Comparison of ENCODE assay signal across 10 cellular contexts in genomic region chr4:53592686-53593641, GRCh38. TPM values are rescaled to one million over a fixed set of nuclear protein-coding genes. Genes with fewer than 3 reads are reported as not detected.
DNase-seq lines count a peak whose midpoint lies in the region; ATAC-seq and TF ChIP-seq lines count a peak whose summit lies in the region.
"Had no signal": no experiment of that assay in that cellular context is flagged by ENCODE, and none has a peak within 500 bp of the region (broad histone marks: within the 10 kb centered on the region; RNA-seq: fewer than 3 reads in every experiment).

No MANE protein-coding gene starts in this region.

- H3K9me3 ChIP-seq in PC-3 (ENCODE audit: low read length) = no peaks in the 10 kb centered on the region
- no peaks in the 10 kb centered on the region for H3K9me3 ChIP-seq in ovary
- H3K9me3 ChIP-seq in naive thymus-derived CD4-positive, alpha-beta T cell (ENCODE audit: control insufficient read depth in 2 of 3, low read length in 3 of 3) = no peaks in the 10 kb centered on the region

- no peaks in the 10 kb centered on the region for H4K20me1 ChIP-seq in PC-3 (ENCODE audit: low read length)

- ATAC-seq in PC-3 (no peak), HG03378 (IDR thresholded peaks at IDR 0.05; ENCODE audit: unreplicated experiment) (no peak), HG02938 (IDR thresholded peaks at IDR 0.05; ENCODE audit: unreplicated experiment) (no peak)
- ATAC-seq in naive thymus-derived CD4-positive, alpha-beta T cell = no peak
- ATAC-seq in stimulated activated memory B cell treated with anti-CD40 and anti-IgM and Interleukin-4, amounts not matched to agents 10 μg/mL and 1 μg/mL and 100 μg/mL, for 72 hours = no peak

- H3K36me3 Mint-ChIP-seq in naive thymus-derived CD4-positive, alpha-beta T cell = no peaks in the 10 kb centered on the region
- no peaks in the 10 kb centered on the region for H3K36me3 Mint-ChIP-seq in stimulated activated memory B cell treated with anti-CD40 and anti-IgM and Interleukin-4, amounts not matched to agents 10 μg/mL and 1 μg/mL and 100 μg/mL, for 72 hours

- TF ChIP-seq CTCF in GM12864 (IDR thresholded peaks at IDR 0.05; ENCODE audit: low read depth, low read length, missing control alignments) (no peak), PC-3 (conservative IDR thresholded peaks at IDR 0.05; ENCODE audit: low read depth, low read length) (no peak), ovary (IDR thresholded peaks at IDR 0.05) (no peak)

- H3K27me3 ChIP-seq in PC-3 (ENCODE audit: low read length) (no peaks in the 10 kb centered on the region), ovary (no peaks in the 10 kb centered on the region)
- H3K27me3 ChIP-seq in naive thymus-derived CD4-positive, alpha-beta T cell (ENCODE audit: control insufficient read depth in 2 of 2, insufficient read depth in 2 of 2, low read length in 2 of 2) = peaks cover 0 to 7% of the 10 kb centered on the region in 2 donors

- no peak for TF ChIP-seq EP300 in ovary (IDR thresholded peaks at IDR 0.05)

- BruUV-seq in PC-3 (replicated peaks; lab: Mats Ljungman, UMichigan) = no TSS peak

- H3K9me3 Mint-ChIP-seq in naive thymus-derived CD4-positive, alpha-beta T cell = peaks cover 0 to 1% (median 0%) of the 10 kb centered on the region in 11 donors
- no peaks in the 10 kb centered on the region for H3K9me3 Mint-ChIP-seq in stimulated activated memory B cell treated with anti-CD40 and anti-IgM and Interleukin-4, amounts not matched to agents 10 μg/mL and 1 μg/mL and 100 μg/mL, for 72 hours
- H3K9me3 Mint-ChIP-seq: stimulated activated naive CD8-positive, alpha-beta T cell treated with anti-CD3 and anti-CD28 coated beads, Interleukin-15, Interleukin-2, amounts not matched to agents 100 ng/mL and 50 ng/mL, for 24 hours had no signal

- peaks cover 0 to 13% (median 9%) of the 10 kb centered on the region in 7 donors for H3K4me1 Mint-ChIP-seq in naive thymus-derived CD4-positive, alpha-beta T cell
- H3K4me1 Mint-ChIP-seq in stimulated activated memory B cell treated with anti-CD40 and anti-IgM and Interleukin-4, amounts not matched to agents 10 μg/mL and 1 μg/mL and 100 μg/mL, for 72 hours = peaks cover 8% of the 10 kb centered on the region

- 39 to 57% (median 57%) methylated on average over 21 of the region's 21 CpGs for WGBS in ovary, 3 donors

- no peaks in the 10 kb centered on the region for H3F3A ChIP-seq in PC-3 (ENCODE audit: low read length, unreplicated experiment)

- no peak for TF ChIP-seq POLR2A in ovary (IDR thresholded peaks at IDR 0.05)

- H3K27ac ChIP-seq in PC-3 (ENCODE audit: low read length) (no peak overlapping the region), ovary (no peak overlapping the region)
- H3K27ac ChIP-seq in naive thymus-derived CD4-positive, alpha-beta T cell (ENCODE audit: low read depth, low read length) = no peak overlapping the region
- H3K27ac ChIP-seq: HL-60 had no signal

- H3K79me2 ChIP-seq in PC-3 (ENCODE audit: low read length) = no peaks in the 10 kb centered on the region

- no peaks in the 10 kb centered on the region for H3K9me2 ChIP-seq in PC-3 (replicated peaks; ENCODE audit: low read length)

- H3K4me3 ChIP-seq in GM12864 (ENCODE audit: low read depth, low read length) (peak overlapping the region; percentile 11; the same call in 1 of the 2 replicates), PC-3 (ENCODE audit: low read length) (no peak overlapping the region), ovary (no peak overlapping the region)
- H3K4me3 ChIP-seq in naive thymus-derived CD4-positive, alpha-beta T cell (ENCODE audit: low read length) = no peak overlapping the region

- no peak for DNase-seq in GM12864 (ENCODE audit: low read depth)
- no peak for DNase-seq in PC-3
- DNase-seq in glomerular visceral epithelial cell (ENCODE audit: extremely low spot score) = peak; percentile 11
- peak; percentile 46 to 69 (median 66) for DNase-seq in ovary
- DNase-seq in naive thymus-derived CD4-positive, alpha-beta T cell = no peak

- H2AFZ ChIP-seq in PC-3 (ENCODE audit: low read length) = peak overlapping the region; percentile 92; the same call in 1 of the 2 replicates

- H3K36me3 ChIP-seq in PC-3 (ENCODE audit: low read depth, low read length) (no peaks in the 10 kb centered on the region), ovary (no peaks in the 10 kb centered on the region)
- no peaks in the 10 kb centered on the region for H3K36me3 ChIP-seq in naive thymus-derived CD4-positive, alpha-beta T cell (ENCODE audit: control insufficient read depth in 2 of 3, insufficient read depth in 3 of 3, low read length in 3 of 3)

- peaks cover 17% of the 10 kb centered on the region for H3K4me1 ChIP-seq in PC-3 (ENCODE audit: insufficient read depth, low read length)
- H3K4me1 ChIP-seq in ovary (ENCODE audit: insufficient read depth) = peaks cover 2% of the 10 kb centered on the region
- H3K4me1 ChIP-seq in naive thymus-derived CD4-positive, alpha-beta T cell (ENCODE audit: control insufficient read depth in 2 of 2, insufficient read depth in 2 of 2, low read length in 2 of 2) = no peaks in the 10 kb centered on the region

- intact Hi-C loops in PC-3 (cut with micrococcal nuclease) (no loop called here), ovary (cut with DNase I) (no loop called here)
- intact Hi-C loops in naive thymus-derived CD4-positive, alpha-beta T cell (cut with micrococcal nuclease) = no loop called here

- no peak overlapping the region for H3K4me3 Mint-ChIP-seq in naive thymus-derived CD4-positive, alpha-beta T cell
- H3K4me3 Mint-ChIP-seq in stimulated activated memory B cell treated with anti-CD40 and anti-IgM and Interleukin-4, amounts not matched to agents 10 μg/mL and 1 μg/mL and 100 μg/mL, for 72 hours = no peak overlapping the region
- H3K4me3 Mint-ChIP-seq: stimulated activated naive CD8-positive, alpha-beta T cell treated with anti-CD3 and anti-CD28 coated beads, Interleukin-15, Interleukin-2, amounts not matched to agents 100 ng/mL and 50 ng/mL, for 24 hours had no signal

- H3K27me3 Mint-ChIP-seq in naive thymus-derived CD4-positive, alpha-beta T cell = peaks cover 33 to 65% (median 51%) of the 10 kb centered on the region in 5 donors
- H3K27me3 Mint-ChIP-seq in stimulated activated memory B cell treated with anti-CD40 and anti-IgM and Interleukin-4, amounts not matched to agents 10 μg/mL and 1 μg/mL and 100 μg/mL, for 72 hours = peaks cover 67% of the 10 kb centered on the region

- no peak overlapping the region for H3K9ac ChIP-seq in PC-3 (ENCODE audit: low read length)

- POLR2A ChIA-PET in PC-3 (lab: Charles Lee; ENCODE audit: unreplicated experiment) = no interaction called here
- POLR2A ChIA-PET in naive thymus-derived CD4-positive, alpha-beta T cell (lab: Charles Lee) = no interaction called here

- no peak overlapping the region for H3K27ac Mint-ChIP-seq in naive thymus-derived CD4-positive, alpha-beta T cell
- no peak overlapping the region for H3K27ac Mint-ChIP-seq in stimulated activated memory B cell treated with anti-CD40 and anti-IgM and Interleukin-4, amounts not matched to agents 10 μg/mL and 1 μg/mL and 100 μg/mL, for 72 hours
- H3K27ac Mint-ChIP-seq: stimulated activated naive CD8-positive, alpha-beta T cell treated with anti-CD3 and anti-CD28 coated beads, Interleukin-15, Interleukin-2, amounts not matched to agents 100 ng/mL and 50 ng/mL, for 24 hours had no signal

- CTCF ChIA-PET in PC-3 (lab: Charles Lee) = no interaction called here
- CTCF ChIA-PET in naive thymus-derived CD4-positive, alpha-beta T cell (lab: Charles Lee) = no interaction called here

- peak overlapping the region; percentile 89; the same call in 1 of the 2 replicates for H3K4me2 ChIP-seq in PC-3 (ENCODE audit: low read length)

RNA-seq across cellular contexts. Expression of gene LNX1, which starts 1.7 kb away (rescaled TPM):
- 2.8 and 3.0 TPM in 2 replicates for total RNA-seq in PC-3 (2014; rRNA removed)
- 1 to 10 TPM in 4 of 7 donors, under 1 TPM in 3; 0.35 to 4.4 (median 1.5) TPM for total RNA-seq in ovary
- polyA plus RNA-seq in ovary = 1 to 10 TPM; 1.0 to 2.2 TPM
- not detected for total RNA-seq in naive thymus-derived CD4-positive, alpha-beta T cell
- polyA plus RNA-seq in naive thymus-derived CD4-positive, alpha-beta T cell = under 1 TPM; 0.09 to 0.48 TPM

Comparison
In these comparisons a context has a peak if more than half of its experiments do, and no peak if none do; other contexts are left out.
1. DNase-seq: peak in glomerular visceral epithelial cell (single experiment) and ovary (5 of 5); none in GM12864 (single experiment), PC-3 (single experiment) and naive thymus-derived CD4-positive, alpha-beta T cell (0 of 9).